ENCODE assay signal across 8 cellular contexts in the genomic region with DNA sequence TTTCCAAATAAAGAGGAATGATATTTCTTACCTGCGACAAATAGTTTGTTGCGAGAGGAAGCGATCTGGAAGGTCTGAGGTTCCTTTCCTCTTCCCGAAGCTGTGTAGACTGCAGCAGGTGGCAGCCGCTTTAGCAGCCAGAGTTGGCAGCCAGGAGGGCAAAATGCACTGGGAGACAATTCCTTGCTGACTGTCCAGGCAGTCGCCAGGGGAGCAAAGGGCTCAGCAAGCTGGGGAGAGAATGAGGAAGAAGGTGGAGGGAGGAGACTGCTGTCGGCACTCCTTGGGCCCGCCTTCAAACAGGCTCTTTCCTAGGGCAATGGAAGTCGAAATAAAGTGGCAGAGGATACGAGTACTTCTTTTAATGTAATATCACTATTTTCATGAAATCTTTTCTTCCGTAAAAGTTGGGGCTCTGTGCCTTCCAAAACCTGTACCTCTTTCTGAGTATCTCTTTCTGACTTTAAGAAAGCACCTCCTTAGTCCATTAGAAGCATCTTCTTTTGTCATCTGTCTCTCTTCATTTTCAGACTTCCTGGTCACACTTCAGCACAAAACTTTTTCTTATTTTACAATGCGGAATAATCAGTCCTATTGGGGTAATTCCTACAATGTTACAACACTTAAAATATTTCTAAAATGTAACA. TPM values are rescaled to one million over a fixed set of nuclear protein-coding genes. Genes with fewer than 3 reads are reported as not detected.
DNase-seq lines count a peak whose midpoint lies in the region; ATAC-seq and TF ChIP-seq lines count a peak whose summit lies in the region.

Gene IL18 (minus strand): TSS at position 220 of the 647 bp plus-strand sequence. CDS start 9,041 bp downstream, outside the sequence.

- CTCF ChIA-PET in Panc1 (lab: Charles Lee), result no interaction called here

- no peaks in the 10 kb centered on the region for H3K36me3 ChIP-seq in Panc1 (ENCODE audit: control insufficient read depth, insufficient read depth, low read length)
- no peaks in the 10 kb centered on the region for H3K36me3 ChIP-seq in neutrophil

- H3K9me3 ChIP-seq in Panc1 (ENCODE audit: control insufficient read depth, insufficient read depth, low read depth, low read length) (no peaks in the 10 kb centered on the region), neutrophil (no peaks in the 10 kb centered on the region)

- H3K4me1 ChIP-seq in Panc1 (ENCODE audit: control insufficient read depth, insufficient read depth, low read length) (peaks cover 42% of the 10 kb centered on the region), neutrophil (ENCODE audit: control insufficient read depth in 1 of 2, insufficient read depth in 1 of 2, low read depth in 1 of 2, low read length in 1 of 2) (peaks cover 58 to 59% of the 10 kb centered on the region in 2 experiments)

- in situ Hi-C loops in Panc1 (cut with HindIII; ENCODE audit: low pct_unique_long_range_greater_than_20kb, low sequenced_read_pairs), result no loop called here

- DNase-seq in ELF-1 (ENCODE audit: low read depth, low spot score), result peak; percentile 62
- DNase-seq in Panc1 (ENCODE audit: low read depth, low spot score), result peak; percentile 78
- peak; percentile 32 for DNase-seq in fibroblast of villous mesenchyme (ENCODE audit: low read depth)

- POLR2A ChIA-PET in Panc1 (lab: Charles Lee), result interaction anchor here (0.5 kb wide), 1 partner anchor 237 kb away, joined by 3 read pairs; no protein-coding TSS in a partner anchor

- peak within 1 kb of the TSS; percentile 49 to 77 for H3K4me3 ChIP-seq in Panc1 (ENCODE audit: low read depth in 2 of 2, low read length in 2 of 2)
- H3K4me3 ChIP-seq in fibroblast of villous mesenchyme (ENCODE audit: low read depth, low read length), result peak within 1 kb of the TSS; percentile 53
- peak within 1 kb of the TSS; percentile 62 to 64 for H3K4me3 ChIP-seq in neutrophil (ENCODE audit: low read depth in 1 of 2, low read length in 1 of 2)

- no peak for TF ChIP-seq CTCF in Panc1 (IDR thresholded peaks at IDR 0.05)
- no peak for TF ChIP-seq CTCF in fibroblast of villous mesenchyme (IDR thresholded peaks at IDR 0.05; ENCODE audit: insufficient read depth, low read depth, low read length)
- no peak for TF ChIP-seq CTCF in neutrophil (IDR thresholded peaks at IDR 0.05)

- intact Hi-C loops in Panc1 (cut with micrococcal nuclease; ENCODE audit: unreplicated experiment), result loop anchor here (5.0 kb wide), 1 partner anchor 47 kb away; no protein-coding TSS in a partner anchor

- peak; percentile 96 for ATAC-seq in Panc1
- no peak for ATAC-seq in HG02798 (IDR thresholded peaks at IDR 0.05; ENCODE audit: poor library complexity, unreplicated experiment)
- ATAC-seq in GM21381 (IDR thresholded peaks at IDR 0.05; ENCODE audit: unreplicated experiment), result no peak
- no peak for ATAC-seq in GM21529 (IDR thresholded peaks at IDR 0.05; ENCODE audit: unreplicated experiment)
- no peak for ATAC-seq in HG03521 (IDR thresholded peaks at IDR 0.05; ENCODE audit: unreplicated experiment)

- H3K27ac ChIP-seq in Panc1 (ENCODE audit: low read length), result peak within 1 kb of the TSS; percentile 79
- H3K27ac ChIP-seq in neutrophil, result peak within 1 kb of the TSS; percentile 94

- no peaks in the 10 kb centered on the region for H3K27me3 ChIP-seq in Panc1 (ENCODE audit: control insufficient read depth, insufficient read depth, low read length)
- H3K27me3 ChIP-seq in neutrophil, result no peaks in the 10 kb centered on the region

- no TSS peak for BruUV-seq in Panc1 (replicated peaks; lab: Mats Ljungman, UMichigan)

RNA-seq across cellular contexts. Expression of gene IL18, which starts in this region (rescaled TPM):
- total RNA-seq in Panc1 (2021; ENCODE audit: unreplicated experiment), result 22.5 TPM
- 25.1 TPM for polyA plus RNA-seq in Panc1 (2012; ENCODE audit: insufficient read length)
- total RNA-seq in fibroblast of villous mesenchyme, result 1.6 and 2.2 TPM in 2 replicates
